Comparison of ENCODE assay signal across 11 cellular contexts in the genomic region with DNA sequence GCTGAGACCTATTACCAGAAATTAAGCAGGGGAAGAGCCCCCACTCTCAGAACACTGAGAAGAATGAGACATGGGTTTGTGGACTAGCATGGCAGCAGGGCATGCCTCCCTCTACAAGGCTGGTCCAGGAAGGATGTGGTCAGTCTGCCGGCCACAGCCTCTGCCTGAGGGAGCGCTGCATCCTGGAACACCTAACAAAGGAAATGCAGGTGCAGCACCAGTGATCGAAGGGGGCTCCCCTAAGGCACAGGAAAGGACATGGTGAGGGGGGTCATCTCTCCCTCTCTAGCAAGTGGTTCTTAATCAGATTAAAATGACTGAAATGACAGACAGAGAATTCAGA. TPM values are rescaled to one million over a fixed set of nuclear protein-coding genes. Genes with fewer than 3 reads are reported as not detected.
DNase-seq lines count a peak whose midpoint lies in the region; ATAC-seq and TF ChIP-seq lines count a peak whose summit lies in the region.
"Had no signal": no experiment of that assay in that cellular context is flagged by ENCODE, and none has a peak within 500 bp of the region (broad histone marks: within the 10 kb centered on the region; RNA-seq: fewer than 3 reads in every experiment).

No MANE protein-coding gene starts in this region.

- no peaks in the 10 kb centered on the region for H3K27me3 Mint-ChIP-seq in activated naive CD8-positive, alpha-beta T cell

- H3K27me3 ChIP-seq in GM06990 (replicated peaks; ENCODE audit: control insufficient read depth, insufficient read depth, low read length), result no peaks in the 10 kb centered on the region

- WGBS in lower leg skin, 2 donors, result 45 to 54% methylated on average over 3 of the region's 3 CpGs

- peaks cover 27% of the 10 kb centered on the region for H3K4me1 Mint-ChIP-seq in activated naive CD8-positive, alpha-beta T cell (ENCODE audit: low read depth)

- TF ChIP-seq CTCF in GM06990 (IDR thresholded peaks at IDR 0.05; ENCODE audit: insufficient read depth, low read length, poor library complexity, severe bottlenecking) (no peak), lower leg skin (IDR thresholded peaks at IDR 0.05) (no peak)

- H3K36me3 Mint-ChIP-seq in activated naive CD8-positive, alpha-beta T cell, result no peaks in the 10 kb centered on the region

- peak overlapping the region; percentile 46 for H3K4me3 Mint-ChIP-seq in activated naive CD8-positive, alpha-beta T cell
- H3K4me3 Mint-ChIP-seq: activated T-helper 1 cell treated with anti-CD3 and anti-CD28 coated beads, Interleukin-12 subunit alpha, Interleukin-12 subunit beta, Interleukin-2, Interleukin-4 antibody, amounts not matched to agents 30 ng/mL and 10 ng/mL and 1 ng/mL, durations not matched to agents 14 hours and 24 hours and 36 hours had no signal

- TF ChIP-seq POLR2A in lower leg skin (IDR thresholded peaks at IDR 0.05), result no peak

- peak; percentile 78 for ATAC-seq in GM19455 (IDR thresholded peaks at IDR 0.05; ENCODE audit: unreplicated experiment)
- peak; percentile 75 for ATAC-seq in HG03135 (IDR thresholded peaks at IDR 0.05; ENCODE audit: unreplicated experiment)
- ATAC-seq: Panc1 had no signal

- H3K4me3 ChIP-seq in GM06990 (replicated peaks; ENCODE audit: low read depth, low read length) (no peak overlapping the region), lower leg skin (ENCODE audit: low read depth, poor library complexity, severe bottlenecking) (no peak overlapping the region)

- H3K9me3 Mint-ChIP-seq in activated naive CD8-positive, alpha-beta T cell (ENCODE audit: low read depth), result no peaks in the 10 kb centered on the region
- H3K9me3 Mint-ChIP-seq: activated T-helper 1 cell treated with anti-CD3 and anti-CD28 coated beads, Interleukin-12 subunit alpha, Interleukin-12 subunit beta, Interleukin-2, Interleukin-4 antibody, amounts not matched to agents 30 ng/mL and 10 ng/mL and 1 ng/mL, durations not matched to agents 14 hours and 24 hours and 36 hours had no signal

- intact Hi-C loops in lower leg skin (cut with DNase I; ENCODE audit: low total_unique reads), result no loop called here

- H3K36me3 ChIP-seq in GM06990 (ENCODE audit: control insufficient read depth, insufficient read depth, low read length), result no peaks in the 10 kb centered on the region

- peak; percentile 25 for DNase-seq in GM06990 (ENCODE audit: extremely low read depth, insufficient read length)
- no peak for DNase-seq in lower leg skin (ENCODE audit: low spot score in 2 of 2)
- no peak for DNase-seq in foreskin melanocyte
- DNase-seq in COR-L47 (lab: John Stamatoyannopoulos, UW), result no peak
- no peak for DNase-seq in DMS 273 treated with DMSO at 0.1 percent for 48 hours (lab: John Stamatoyannopoulos, UW)

- H3K27ac Mint-ChIP-seq in activated naive CD8-positive, alpha-beta T cell, result no peak overlapping the region
- H3K27ac Mint-ChIP-seq: activated T-helper 1 cell treated with anti-CD3 and anti-CD28 coated beads, Interleukin-12 subunit alpha, Interleukin-12 subunit beta, Interleukin-2, Interleukin-4 antibody, amounts not matched to agents 30 ng/mL and 10 ng/mL and 1 ng/mL, durations not matched to agents 14 hours and 24 hours and 36 hours had no signal

RNA-seq across cellular contexts. Expression of gene ARL14EP, which starts 40.6 kb away (rescaled TPM):
- total RNA-seq in lower leg skin, result 10 to 100 TPM; 10.8 to 17.2 (median 14.6) TPM

RNA-seq across cellular contexts. Expression of gene FSHB, which starts 51.4 kb away (rescaled TPM):
- total RNA-seq in lower leg skin, result not detected
- total RNA-seq: activated T-helper 1 cell treated with anti-CD3 and anti-CD28 coated beads, Interleukin-12 subunit alpha, Interleukin-12 subunit beta, Interleukin-2, Interleukin-4 antibody, amounts not matched to agents 30 ng/mL and 10 ng/mL and 1 ng/mL, durations not matched to agents 14 hours and 24 hours and 36 hours; myocyte had no signal
